ENCODE assay signal across 16 cellular contexts in the genomic region with DNA sequence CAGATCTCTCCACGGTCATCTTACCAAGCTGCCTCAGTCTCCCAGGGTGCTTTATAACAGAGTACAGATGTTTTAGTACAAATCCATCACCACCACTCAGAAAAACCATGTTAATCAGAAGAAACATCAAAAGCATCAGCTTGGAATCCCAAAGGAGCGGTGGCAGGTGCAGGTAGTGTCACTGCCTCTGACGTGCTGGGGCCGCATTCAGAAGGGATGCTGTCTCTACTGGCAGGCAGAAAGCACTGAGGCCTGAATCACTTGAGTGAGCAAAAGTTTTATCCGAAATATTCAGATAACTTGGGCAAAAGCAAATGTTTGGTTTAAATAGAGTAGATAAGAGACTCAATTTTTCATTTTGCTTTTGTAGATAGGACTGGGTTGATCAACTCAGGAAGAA.
DNase-seq lines count a peak whose midpoint lies in the region; ATAC-seq and TF ChIP-seq lines count a peak whose summit lies in the region.
"Had no signal": no experiment of that assay in that cellular context is flagged by ENCODE, and none has a peak within 500 bp of the region (broad histone marks: within the 10 kb centered on the region; RNA-seq: fewer than 3 reads in every experiment).

No MANE protein-coding gene starts in this region.

- no peak overlapping the region for H3K4ac ChIP-seq in H9 (ENCODE audit: low read depth, low read length)

- H3K23ac ChIP-seq in H9 (ENCODE audit: insufficient read length, low read depth, low read length), result no peak overlapping the region

- H4K91ac ChIP-seq in H9 (ENCODE audit: insufficient read length, low read depth, low read length), result no peak overlapping the region

- intact Hi-C loops in Right ventricle myocardium inferior (cut with DNase I), result loop anchor here (5.0 kb wide), 1 partner anchor 288 kb away; no protein-coding TSS in a partner anchor

- H3K79me1 ChIP-seq in H9 (ENCODE audit: insufficient read depth, low read depth, low read length, poor library complexity, severe bottlenecking), result no peaks in the 10 kb centered on the region

- POLR2A ChIA-PET in WTC11 (lab: Charles Lee), result no interaction called here

- H3K4me2 ChIP-seq in GM23338, result no peak overlapping the region
- H3K4me2 ChIP-seq in H9 (ENCODE audit: insufficient read depth, insufficient read length, low read length), result no peak overlapping the region
- H3K4me2 ChIP-seq in neural progenitor cell, result no peak overlapping the region
- H3K4me2 ChIP-seq: A549 had no signal

- no CpG with 5 or more reads among the region's 5 CpGs for WGBS in H9 (ENCODE audit: extremely low coverage, insufficient read length, low lambda C conversion rate)
- 91 to 93% methylated on average over 5 of the region's 5 CpGs for WGBS in upper lobe of left lung, 2 donors

- H2BK5ac ChIP-seq in H9 (ENCODE audit: insufficient read length, low read length), result no peak overlapping the region

- H3K4me1 ChIP-seq in GM23338 (ENCODE audit: insufficient read depth) (peaks cover 47% of the 10 kb centered on the region), H9 (ENCODE audit: insufficient read depth, low read length) (peaks cover 8% of the 10 kb centered on the region; the same call in 1 of the 2 replicates), neural progenitor cell (peaks cover 65% of the 10 kb centered on the region), upper lobe of left lung (peaks cover 0 to 8% (median 1%) of the 10 kb centered on the region in 4 donors)
- H3K4me1 ChIP-seq: A549 had no signal

- no peaks in the 10 kb centered on the region for H4K20me1 ChIP-seq in GM23338 (replicated peaks; ENCODE audit: insufficient read depth)
- no peaks in the 10 kb centered on the region for H4K20me1 ChIP-seq in H9 (ENCODE audit: control insufficient read depth, insufficient read depth, insufficient read length)
- no peaks in the 10 kb centered on the region for H4K20me1 ChIP-seq in neural progenitor cell (ENCODE audit: low read depth)

- H3K79me2 ChIP-seq in GM23338 (replicated peaks; ENCODE audit: insufficient read depth) (no peaks in the 10 kb centered on the region), H9 (ENCODE audit: insufficient read depth, low read length) (no peaks in the 10 kb centered on the region), neural progenitor cell (ENCODE audit: low read depth) (no peaks in the 10 kb centered on the region)

- no peak overlapping the region for H3K18ac ChIP-seq in H9 (ENCODE audit: insufficient read length, low read depth, low read length)

- peak; percentile 54 for DNase-seq in GM23338 (ENCODE audit: low spot score)
- DNase-seq in H9, result no peak
- peak; percentile 26 for DNase-seq in WTC11 (ENCODE audit: low spot score)
- DNase-seq in neural progenitor cell (ENCODE audit: low spot score), result peak; percentile 27
- DNase-seq in upper lobe of left lung, result no peak
- DNase-seq in NCI-H748 treated with DMSO at 0.1 percent for 48 hours (lab: John Stamatoyannopoulos, UW), result no peak
- no peak for DNase-seq in Right ventricle myocardium inferior (ENCODE audit: missing footprints)
- DNase-seq: BE2C; CD4-positive, alpha-beta memory T cell; DMS79; GOT3; HCEC 1CT; IMR-90 had no signal

- CTCF ChIA-PET in WTC11 (lab: Charles Lee), result interaction anchor here (1.2 kb wide), 1 partner anchor 9 kb away, joined by 4 read pairs; no protein-coding TSS in a partner anchor

- H3K4me3 ChIP-seq in GM23338 (no peak overlapping the region), neural progenitor cell (no peak overlapping the region), upper lobe of left lung (no peak overlapping the region)
- H3K4me3 ChIP-seq: A549, GM12878 had no signal

- H2BK120ac ChIP-seq in H9 (ENCODE audit: low read depth, low read length, poor library complexity, severe bottlenecking), result no peak overlapping the region

- no peaks in the 10 kb centered on the region for H3K9me3 Mint-ChIP-seq in GM23338
- H3K9me3 Mint-ChIP-seq in H9, result no peaks in the 10 kb centered on the region
- no peaks in the 10 kb centered on the region for H3K9me3 Mint-ChIP-seq in WTC11
- no peaks in the 10 kb centered on the region for H3K9me3 Mint-ChIP-seq in neural progenitor cell

- H2AFZ ChIP-seq in GM23338 (no peak overlapping the region), H9 (ENCODE audit: low read length) (no peak overlapping the region), neural progenitor cell (replicated peaks) (no peak overlapping the region)

- TF ChIP-seq EP300 in upper lobe of left lung (IDR thresholded peaks at IDR 0.05), result no peak

- H3K4me3 Mint-ChIP-seq in GM23338, result no peak overlapping the region
- H3K4me3 Mint-ChIP-seq in H9, result no peak overlapping the region
- no peak overlapping the region for H3K4me3 Mint-ChIP-seq in WTC11
- H3K4me3 Mint-ChIP-seq in neural progenitor cell, result no peak overlapping the region
- H3K4me3 Mint-ChIP-seq: CD4-positive, alpha-beta memory T cell had no signal

- ATAC-seq in GM23338 (peak; percentile 70), WTC11 (peak; percentile 45), upper lobe of left lung (ENCODE audit: low FRiP score in 2 of 2) (no peak), Right ventricle myocardium inferior (no peak)
- ATAC-seq: A549, GM12878 had no signal

- H2BK12ac ChIP-seq in H9 (ENCODE audit: insufficient read length, low read depth, low read length), result no peak overlapping the region

- H3K27me3 ChIP-seq in GM23338 (ENCODE audit: insufficient read depth), result no peaks in the 10 kb centered on the region
- H3K27me3 ChIP-seq in H9 (ENCODE audit: insufficient read depth, low read length), result no peaks in the 10 kb centered on the region
- H3K27me3 ChIP-seq in neural progenitor cell, result no peaks in the 10 kb centered on the region
- no peaks in the 10 kb centered on the region for H3K27me3 ChIP-seq in upper lobe of left lung
- H3K27me3 ChIP-seq: BE2C had no signal

- peaks cover 6% of the 10 kb centered on the region for H3K27me3 Mint-ChIP-seq in GM23338 (ENCODE audit: insufficient read depth, low read depth, poor library complexity)
- no peaks in the 10 kb centered on the region for H3K27me3 Mint-ChIP-seq in H9 (ENCODE audit: low read depth)
- no peaks in the 10 kb centered on the region for H3K27me3 Mint-ChIP-seq in WTC11 (ENCODE audit: low read depth)
- H3K27me3 Mint-ChIP-seq in neural progenitor cell (ENCODE audit: insufficient read depth, low read depth), result peaks cover 3% of the 10 kb centered on the region
- H3K27me3 Mint-ChIP-seq: CD4-positive, alpha-beta memory T cell had no signal

- no peak overlapping the region for H3K56ac ChIP-seq in H9 (ENCODE audit: insufficient read length, low read depth, low read length)

- H3K23me2 ChIP-seq in H9 (ENCODE audit: insufficient read length, low read depth, low read length, poor library complexity, severe bottlenecking), result no peaks in the 10 kb centered on the region

- no peak overlapping the region for H4K5ac ChIP-seq in H9 (ENCODE audit: insufficient read length, low read depth, low read length)

- no peak overlapping the region for H3T11ph ChIP-seq in H9 (ENCODE audit: low read length)

- no peak overlapping the region for H2BK15ac ChIP-seq in H9 (ENCODE audit: low read depth, low read length)

- H3K9ac ChIP-seq in H9 (ENCODE audit: extremely low read depth, insufficient read length, low read length) (no peak overlapping the region), neural progenitor cell (no peak overlapping the region)

- TF ChIP-seq CTCF in GM23338 (conservative IDR thresholded peaks at IDR 0.05; ENCODE audit: low read depth in 2 of 2) (no peak), H9 (conservative IDR thresholded peaks at IDR 0.05) (peak; percentile 28; the same call in 2 of the 3 replicates), WTC11 (IDR thresholded peaks at IDR 0.05) (no peak), neural progenitor cell (IDR thresholded peaks at IDR 0.05) (no peak), upper lobe of left lung (IDR thresholded peaks at IDR 0.05) (no peak)

- no peaks in the 10 kb centered on the region for H3K9me3 ChIP-seq in H9 (ENCODE audit: control insufficient read depth, low read depth, low read length)
- H3K9me3 ChIP-seq in neural progenitor cell (ENCODE audit: low read depth), result no peaks in the 10 kb centered on the region
- no peaks in the 10 kb centered on the region for H3K9me3 ChIP-seq in upper lobe of left lung
- H3K9me3 ChIP-seq: A549, BE2C had no signal

- H3F3A ChIP-seq in GM23338 (replicated peaks; ENCODE audit: low read depth) (no peaks in the 10 kb centered on the region), neural progenitor cell (ENCODE audit: low read depth) (peaks cover 24% of the 10 kb centered on the region)

- TF ChIP-seq POLR2A in upper lobe of left lung (IDR thresholded peaks at IDR 0.05), result no peak

- no peaks in the 10 kb centered on the region for H3K9me2 ChIP-seq in GM23338 (ENCODE audit: insufficient read depth)

- H3K4me1 Mint-ChIP-seq in GM23338 (peaks cover 62% of the 10 kb centered on the region), H9 (peaks cover 51 to 53% of the 10 kb centered on the region in 2 experiments), WTC11 (peaks cover 70% of the 10 kb centered on the region), neural progenitor cell (peaks cover 82% of the 10 kb centered on the region)
- H3K4me1 Mint-ChIP-seq: CD4-positive, alpha-beta memory T cell had no signal

- H3K36me3 ChIP-seq in GM23338 (ENCODE audit: insufficient read depth), result no peaks in the 10 kb centered on the region
- H3K36me3 ChIP-seq in neural progenitor cell, result no peaks in the 10 kb centered on the region
- no peaks in the 10 kb centered on the region for H3K36me3 ChIP-seq in upper lobe of left lung
- H3K36me3 ChIP-seq: BE2C had no signal

- no peak overlapping the region for H2AK5ac ChIP-seq in H9 (ENCODE audit: insufficient read length, low read length)

- H2BK20ac ChIP-seq in H9 (ENCODE audit: low read depth, low read length, poor library complexity, severe bottlenecking), result no peak overlapping the region

- H3K27ac ChIP-seq in GM23338 (ENCODE audit: low read depth), result no peak overlapping the region
- H3K27ac ChIP-seq in H9 (ENCODE audit: insufficient read length, low read depth, low read length), result no peak overlapping the region
- no peak overlapping the region for H3K27ac ChIP-seq in neural progenitor cell
- no peak overlapping the region for H3K27ac ChIP-seq in upper lobe of left lung
- H3K27ac ChIP-seq: A549, C4-2B had no signal

- H3K36me3 Mint-ChIP-seq in GM23338 (ENCODE audit: low read depth), result no peaks in the 10 kb centered on the region
- no peaks in the 10 kb centered on the region for H3K36me3 Mint-ChIP-seq in H9 (ENCODE audit: insufficient read depth in 1 of 3, low read depth in 3 of 3)
- no peaks in the 10 kb centered on the region for H3K36me3 Mint-ChIP-seq in WTC11
- no peaks in the 10 kb centered on the region for H3K36me3 Mint-ChIP-seq in neural progenitor cell
- H3K36me3 Mint-ChIP-seq: CD4-positive, alpha-beta memory T cell had no signal

- no peak overlapping the region for H4K8ac ChIP-seq in H9 (replicated peaks; ENCODE audit: insufficient read length, low read depth, low read length)

- H3K14ac ChIP-seq in H9 (ENCODE audit: insufficient read depth, low read length), result no peak overlapping the region

- H3K27ac Mint-ChIP-seq in GM23338 (no peak overlapping the region), H9 (no peak overlapping the region), WTC11 (no peak overlapping the region), neural progenitor cell (peak overlapping the region; percentile 1)
- H3K27ac Mint-ChIP-seq: CD4-positive, alpha-beta memory T cell had no signal

TF ChIP-seq in GM23338, 12 proteins besides CTCF, POLR2A, EP300 and RAD21 (continues in another document):
- no peak for TF ChIP-seq STAT1 (IDR thresholded peaks at IDR 0.05; ENCODE audit: unreplicated experiment)

Comparison
In these comparisons a context has a peak if more than half of its experiments do, and no peak if none do; other contexts are left out.
1. ATAC-seq: peak in GM23338 (single experiment) and WTC11 (single experiment); none in upper lobe of left lung (0 of 2) and Right ventricle myocardium inferior (single experiment).
2. DNase-seq: peak in GM23338 (single experiment), WTC11 (single experiment) and neural progenitor cell (single experiment); none in H9 (single experiment), upper lobe of left lung (0 of 2), NCI-H748 treated with DMSO at 0.1 percent for 48 hours (single experiment) and Right ventricle myocardium inferior (single experiment).